In the genomic region with DNA sequence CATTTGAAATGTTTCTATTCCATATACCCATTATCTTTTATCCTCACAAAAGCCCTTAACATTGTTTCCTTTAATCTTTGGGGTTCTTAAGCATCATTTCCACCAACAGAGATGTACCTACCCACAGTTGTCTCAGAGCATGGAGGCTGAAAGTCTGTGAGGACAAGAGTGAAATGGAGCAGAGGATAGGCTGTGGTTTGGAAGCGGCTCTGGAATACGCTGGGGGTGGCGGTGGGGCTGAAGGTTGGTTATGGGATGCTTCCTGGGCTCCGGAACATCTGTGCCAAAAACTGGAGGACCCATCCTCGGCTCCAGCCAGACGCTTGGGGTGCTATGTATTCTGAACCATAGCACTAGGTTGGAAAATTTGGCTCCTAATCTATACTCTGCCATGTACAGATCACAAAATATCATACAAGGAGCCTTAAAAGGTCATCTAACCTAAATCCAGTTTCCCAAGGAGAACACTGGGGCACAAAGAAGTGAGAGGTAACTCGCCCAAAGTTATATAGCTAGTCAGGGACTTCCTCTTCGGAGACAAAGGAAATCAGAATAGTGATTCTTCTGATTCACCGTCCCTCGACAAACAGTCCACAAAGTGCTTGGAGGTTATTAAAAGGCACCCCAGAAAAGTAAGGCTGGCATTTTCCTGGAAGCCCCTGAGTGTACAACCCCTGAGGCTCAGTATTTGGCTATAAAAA, we compare ENCODE assay signal across 1 cellular context.
TF ChIP-seq lines count a peak whose summit lies in the region.

No MANE protein-coding gene starts in this region.

TF ChIP-seq in A549, 52 proteins besides CTCF, POLR2A, EP300 and RAD21 (continued from another document):
- TF ChIP-seq RFX5 (IDR thresholded peaks at IDR 0.05) (no peak), ZC3H11A (IDR thresholded peaks at IDR 0.05) (no peak), HEYL (CRISPR knock-in tag; IDR thresholded peaks at IDR 0.05) (no peak), FOSB (CRISPR knock-in tag; IDR thresholded peaks at IDR 0.05) (no peak), USF2 (IDR thresholded peaks at IDR 0.05) (no peak), RCOR1 (IDR thresholded peaks at IDR 0.05; ENCODE audit: low read depth, low read length) (no peak)
